Comparison of ENCODE assay signal across 16 cellular contexts in the genomic region with DNA sequence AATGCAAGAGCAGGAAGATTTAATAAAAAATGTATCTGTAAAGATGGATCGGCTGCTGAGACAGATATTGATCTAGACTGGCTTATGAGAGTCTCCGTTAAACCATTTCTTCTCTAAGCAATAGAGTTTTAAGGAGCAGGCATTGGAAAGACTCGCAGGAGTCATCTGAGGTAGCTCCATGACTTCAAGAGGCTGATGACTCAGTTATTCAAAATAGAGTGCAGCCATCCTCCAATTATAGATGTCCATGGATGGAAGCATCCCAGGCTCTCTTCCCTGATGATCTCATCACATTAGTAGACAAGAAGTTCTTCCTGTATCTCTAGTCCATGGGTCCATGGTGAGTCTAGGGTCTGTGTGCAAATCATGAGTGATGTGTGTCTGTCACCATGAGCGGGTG.
DNase-seq lines count a peak whose midpoint lies in the region; TF ChIP-seq lines count a peak whose summit lies in the region.
"Had no signal": no experiment of that assay in that cellular context is flagged by ENCODE, and none has a peak within 500 bp of the region (broad histone marks: within the 10 kb centered on the region; RNA-seq: fewer than 3 reads in every experiment).

No MANE protein-coding gene starts in this region.

- no peak overlapping the region for H3K27ac Mint-ChIP-seq in Calu3 (ENCODE audit: unreplicated experiment)
- H3K27ac Mint-ChIP-seq: activated CD4-positive, alpha-beta memory T cell treated with anti-CD3 and anti-CD28 coated beads, Interleukin-2, amount 10 ng/mL, durations not matched to agents 7 days and 5 days; IgD-negative memory B cell; stimulated activated naive CD8-positive, alpha-beta T cell treated with anti-CD3 and anti-CD28 coated beads, Interleukin-15, amount 100 ng/mL, for 72 hours had no signal

- H3K36me3 ChIP-seq in brain microvascular endothelial cell (replicated peaks) = no peaks in the 10 kb centered on the region
- H3K36me3 ChIP-seq: gastroesophageal sphincter had no signal

- H3K27ac ChIP-seq in brain microvascular endothelial cell = no peak overlapping the region
- H3K27ac ChIP-seq: 22Rv1, gastroesophageal sphincter had no signal

- BruUV-seq in Calu3 (replicated peaks; lab: Mats Ljungman, UMichigan) = no TSS peak

- H3K4me3 ChIP-seq in brain microvascular endothelial cell (ENCODE audit: low read depth, low read length) = no peak overlapping the region
- H3K4me3 ChIP-seq: gastroesophageal sphincter, skin epidermis had no signal

- no peaks in the 10 kb centered on the region for H3K27me3 Mint-ChIP-seq in Calu3 (ENCODE audit: unreplicated experiment)
- H3K27me3 Mint-ChIP-seq: activated CD4-positive, alpha-beta memory T cell treated with anti-CD3 and anti-CD28 coated beads, Interleukin-2, amount 10 ng/mL, durations not matched to agents 7 days and 5 days; IgD-negative memory B cell; stimulated activated naive CD8-positive, alpha-beta T cell treated with anti-CD3 and anti-CD28 coated beads, Interleukin-15, amount 100 ng/mL, for 72 hours had no signal

- CTCF ChIA-PET in Calu3 (lab: Charles Lee) = no interaction called here

- DNase-seq in DMS 273 (lab: John Stamatoyannopoulos, UW; ENCODE audit: unreplicated experiment) = peak; percentile 39
- DNase-seq in DMS 273 treated with DMSO at 0.1 percent for 48 hours (lab: John Stamatoyannopoulos, UW) = no peak
- DNase-seq in HS-5 (ENCODE audit: low read depth) = peak; percentile 22
- DNase-seq in brain microvascular endothelial cell = peak; percentile 51
- DNase-seq in putamen (ENCODE audit: low spot score) = peak; percentile 42
- DNase-seq in NOMO-1 (lab: John Stamatoyannopoulos, UW; ENCODE audit: unreplicated experiment in 2 of 2) = no peak
- no peak for DNase-seq in cortex of kidney (lab: John Stamatoyannopoulos, UW)
- no peak for DNase-seq in Calu3
- DNase-seq: activated CD4-positive, alpha-beta memory T cell treated with anti-CD3 and anti-CD28 coated beads, Interleukin-2, amount 10 ng/mL, durations not matched to agents 7 days and 5 days; effector CD8-positive, alpha-beta T cell; Right ventricle myocardium superior; stimulated activated naive CD8-positive, alpha-beta T cell treated with anti-CD3 and anti-CD28 coated beads, Interleukin-15, amount 100 ng/mL, for 72 hours had no signal

- H3K36me3 Mint-ChIP-seq in Calu3 (ENCODE audit: insufficient read depth, unreplicated experiment) = no peaks in the 10 kb centered on the region
- H3K36me3 Mint-ChIP-seq: IgD-negative memory B cell had no signal

- intact Hi-C loops in Calu3 (cut with micrococcal nuclease; ENCODE audit: unreplicated experiment) = no loop called here

- no peak for TF ChIP-seq CTCF in brain microvascular endothelial cell (IDR thresholded peaks at IDR 0.05; ENCODE audit: low read depth, low read length, missing control alignments)
- no peak for TF ChIP-seq CTCF in Calu3 (IDR thresholded peaks at IDR 0.05; ENCODE audit: unreplicated experiment)

- H3K27me3 ChIP-seq in brain microvascular endothelial cell (replicated peaks) = no peaks in the 10 kb centered on the region
- H3K27me3 ChIP-seq: gastroesophageal sphincter had no signal

- H3K4me3 Mint-ChIP-seq in Calu3 (ENCODE audit: low read depth, unreplicated experiment) = no peak overlapping the region
- H3K4me3 Mint-ChIP-seq: activated CD4-positive, alpha-beta memory T cell treated with anti-CD3 and anti-CD28 coated beads, Interleukin-2, amount 10 ng/mL, durations not matched to agents 7 days and 5 days; IgD-negative memory B cell; stimulated activated naive CD8-positive, alpha-beta T cell treated with anti-CD3 and anti-CD28 coated beads, Interleukin-15, amount 100 ng/mL, for 72 hours had no signal

- in situ Hi-C loops in brain microvascular endothelial cell (cut with HindIII; ENCODE audit: low pct_ligation_motif_present, low sequenced_read_pairs) = no loop called here

- no peaks in the 10 kb centered on the region for H3K4me1 Mint-ChIP-seq in Calu3 (ENCODE audit: low read depth, unreplicated experiment)
- H3K4me1 Mint-ChIP-seq: activated CD4-positive, alpha-beta memory T cell treated with anti-CD3 and anti-CD28 coated beads, Interleukin-2, amount 10 ng/mL, durations not matched to agents 7 days and 5 days; IgD-negative memory B cell; stimulated activated naive CD8-positive, alpha-beta T cell treated with anti-CD3 and anti-CD28 coated beads, Interleukin-15, amount 100 ng/mL, for 72 hours had no signal

- H3K9me3 Mint-ChIP-seq in Calu3 (ENCODE audit: low read depth, unreplicated experiment) = peaks cover 8% of the 10 kb centered on the region
- H3K9me3 Mint-ChIP-seq: activated CD4-positive, alpha-beta memory T cell treated with anti-CD3 and anti-CD28 coated beads, Interleukin-2, amount 10 ng/mL, durations not matched to agents 7 days and 5 days had no signal

Comparison
In these comparisons a context has a peak if more than half of its experiments do, and no peak if none do; other contexts are left out.
1. DNase-seq: peak in DMS 273 (single experiment), HS-5 (single experiment), brain microvascular endothelial cell (single experiment) and putamen (single experiment); none in DMS 273 treated with DMSO at 0.1 percent for 48 hours (single experiment), NOMO-1 (0 of 2), cortex of kidney (single experiment) and Calu3 (single experiment).